ENCODE assay signal across 11 cellular contexts in genomic region chr2:217835931-217836881, GRCh38.
DNase-seq lines count a peak whose midpoint lies in the region; ATAC-seq, FAIRE-seq and TF ChIP-seq lines count a peak whose summit lies in the region.
"Had no signal": no experiment of that assay in that cellular context is flagged by ENCODE, and none has a peak within 500 bp of the region (broad histone marks: within the 10 kb centered on the region; RNA-seq: fewer than 3 reads in every experiment).

No MANE protein-coding gene starts in this region.

- no peak overlapping the region for H3K4me3 Mint-ChIP-seq in progenitor cell of endocrine pancreas (ENCODE audit: low read depth)

- intact Hi-C loops in HepG2 (cut with micrococcal nuclease; ENCODE audit: unreplicated experiment): no loop called here

- peak overlapping the region; percentile 79 to 97 for H3K27ac ChIP-seq in coronary artery
- H3K27ac ChIP-seq in HepG2 (ENCODE audit: extremely low read length, insufficient read depth, low read length): no peak overlapping the region
- peak overlapping the region; percentile 71 for H3K27ac ChIP-seq in temporal lobe (ENCODE audit: low read depth, low read length)
- no peak overlapping the region for H3K27ac ChIP-seq in MM.1S (ENCODE audit: low read length)

- H3K4me1 ChIP-seq in HepG2 (ENCODE audit: insufficient read depth, low read length): peaks cover 9% of the 10 kb centered on the region; the same call in 1 of the 2 replicates
- no peaks in the 10 kb centered on the region for H3K4me1 ChIP-seq in MM.1S (ENCODE audit: low read length)

- WGBS in HepG2 (ENCODE audit: low lambda C conversion rate): 93% methylated on average over 18 of the region's 18 CpGs

- TF ChIP-seq EP300 in HepG2 (IDR thresholded peaks at IDR 0.05; ENCODE audit: low read depth in 2 of 2, low read length in 2 of 2): no peak
- no peak for TF ChIP-seq EP300 in HepG2 (CRISPR knock-in tag; IDR thresholded peaks at IDR 0.05; ENCODE audit: borderline replicate concordance)

- TF ChIP-seq CTCF in coronary artery (IDR thresholded peaks at IDR 0.05) (no peak), HepG2 (CRISPR knock-in tag; IDR thresholded peaks at IDR 0.05) (no peak), progenitor cell of endocrine pancreas (IDR thresholded peaks at IDR 0.05; ENCODE audit: unreplicated experiment) (no peak), MM.1S (IDR thresholded peaks at IDR 0.05; ENCODE audit: low read length) (no peak)

- DNase-seq in MV-4-11 (lab: John Stamatoyannopoulos, UW) (peak; percentile 68), coronary artery (ENCODE audit: low spot score) (peak; percentile 92), HepG2 (ENCODE audit: low spot score) (no peak), progenitor cell of endocrine pancreas (ENCODE audit: low spot score, unreplicated experiment) (no peak), NCI-H187 (lab: John Stamatoyannopoulos, UW) (no peak), MM.1S (no peak)
- no peak for DNase-seq in activated naive CD4-positive, alpha-beta T cell treated with Interleukin-2 at 50 U/mL for 16 hours
- DNase-seq: activated T-cell treated with anti-CD3 and anti-CD28 coated beads for 4 hours had no signal

- CTCF ChIA-PET in HepG2 (lab: Yijun Ruan, JAX; ENCODE audit: low intra/inter-chr PET ratio, low total read pairs): no interaction called here

- H3K27me3 ChIP-seq in HepG2 (ENCODE audit: control insufficient read depth in 1 of 2, insufficient read depth in 2 of 2, low read length in 2 of 2) (no peaks in the 10 kb centered on the region), MM.1S (replicated peaks; ENCODE audit: insufficient read depth, low read length) (no peaks in the 10 kb centered on the region; the same call in 1 of the 2 replicates)

- BruUV-seq in HepG2 (replicated peaks; lab: Mats Ljungman, UMichigan): no TSS peak

- no peaks in the 10 kb centered on the region for H3K79me2 ChIP-seq in HepG2 (ENCODE audit: insufficient read depth, low read length)
- no peaks in the 10 kb centered on the region for H3K79me2 ChIP-seq in MM.1S (ENCODE audit: low read length)

- no peaks in the 10 kb centered on the region for H3K36me3 Mint-ChIP-seq in progenitor cell of endocrine pancreas (ENCODE audit: insufficient read depth)

- no peak overlapping the region for H3K9ac ChIP-seq in HepG2 (ENCODE audit: insufficient read depth, low read depth, low read length)
- H3K9ac ChIP-seq in MM.1S (ENCODE audit: low read length): no peak overlapping the region

- no peak for TF ChIP-seq POLR2A in HepG2 (IDR thresholded peaks at IDR 0.05; ENCODE audit: insufficient read depth in 1 of 2, low read depth in 2 of 2, low read length in 2 of 2)

- no peak for TF ChIP-seq RAD21 in HepG2 (CRISPR knock-in tag; IDR thresholded peaks at IDR 0.05)

- in situ Hi-C loops in HepG2 (cut with HindIII; ENCODE audit: extremely low pct_ligation_motif_present, low pct_unique_long_range_greater_than_20kb): no loop called here

- H3K4me3 ChIP-seq in coronary artery (no peak overlapping the region), HepG2 (replicated peaks in 1 of 3; ENCODE audit: insufficient read depth in 1 of 3, low read depth in 2 of 3, low read length in 3 of 3) (no peak overlapping the region), MM.1S (ENCODE audit: low read length) (no peak overlapping the region)
- H3K4me3 ChIP-seq: GM12878 had no signal

- H3K9me3 Mint-ChIP-seq in progenitor cell of endocrine pancreas (ENCODE audit: low read depth): no peaks in the 10 kb centered on the region

- H3K4me2 ChIP-seq in HepG2 (ENCODE audit: low read depth, low read length) (no peak overlapping the region), MM.1S (ENCODE audit: low read depth, low read length) (no peak overlapping the region)

- no peak overlapping the region for H2AFZ ChIP-seq in HepG2 (ENCODE audit: low read length)
- H2AFZ ChIP-seq in MM.1S (ENCODE audit: low read length): no peak overlapping the region

- H3F3A ChIP-seq in MM.1S (ENCODE audit: insufficient read depth, low read length): no peaks in the 10 kb centered on the region

- ATAC-seq in HepG2: no peak
- ATAC-seq: GM12878, PC-3 had no signal

- no peak for FAIRE-seq in HepG2 (lab: Jason Lieb, UNC)
- FAIRE-seq: GM12878 had no signal

- no peaks in the 10 kb centered on the region for H3K27me3 Mint-ChIP-seq in progenitor cell of endocrine pancreas

- H3K27ac Mint-ChIP-seq in progenitor cell of endocrine pancreas: no peak overlapping the region

- POLR2A ChIA-PET in HepG2 (lab: Yijun Ruan, JAX): no interaction called here

- H3K36me3 ChIP-seq in HepG2 (replicated peaks in 1 of 2; ENCODE audit: control insufficient read depth in 1 of 2, insufficient read depth in 2 of 2, low read length in 2 of 2) (peaks cover 14 to 28% of the 10 kb centered on the region in 2 experiments), MM.1S (replicated peaks; ENCODE audit: insufficient read depth, low read length) (no peaks in the 10 kb centered on the region)

- peaks cover 20% of the 10 kb centered on the region; the same call in 1 of the 2 replicates for H4K20me1 ChIP-seq in HepG2 (ENCODE audit: insufficient read depth, low read length)
- H4K20me1 ChIP-seq in MM.1S (ENCODE audit: insufficient read depth, low read length): no peaks in the 10 kb centered on the region

- H3K9me3 ChIP-seq in HepG2 (ENCODE audit: low read length) (no peaks in the 10 kb centered on the region), MM.1S (replicated peaks; ENCODE audit: insufficient read depth, low read length) (no peaks in the 10 kb centered on the region)

- H3K9me2 ChIP-seq in MM.1S (replicated peaks; ENCODE audit: insufficient read depth, low read length): no peaks in the 10 kb centered on the region

- peaks cover 16% of the 10 kb centered on the region for H3K4me1 Mint-ChIP-seq in progenitor cell of endocrine pancreas (ENCODE audit: low read depth)

TF ChIP-seq in HepG2, 621 proteins besides CTCF, POLR2A, EP300 and RAD21:
- TF ChIP-seq ZNF362 (CRISPR knock-in tag; IDR thresholded peaks at IDR 0.05; ENCODE audit: borderline replicate concordance) (no peak), ATM (IDR thresholded peaks at IDR 0.05; ENCODE audit: borderline replicate concordance) (no peak), MIER2 (CRISPR knock-in tag; IDR thresholded peaks at IDR 0.05) (no peak), AGO2 (optimal IDR thresholded peaks at IDR 0.05; ENCODE audit: low read depth, low read length) (peak; percentile 62), ZNF3 (CRISPR knock-in tag; IDR thresholded peaks at IDR 0.05) (no peak), MAZ (IDR thresholded peaks at IDR 0.05; ENCODE audit: borderline replicate concordance, low read depth, low read length) (no peak), MAZ (CRISPR knock-in tag; IDR thresholded peaks at IDR 0.05; ENCODE audit: low read depth) (0 out of 2 replicates have a peak, but pooled peaks have one; percentile 26)

Comparison
In these comparisons a context has a peak if more than half of its experiments do, and no peak if none do; other contexts are left out.
1. DNase-seq: peak in MV-4-11 (single experiment) and coronary artery (single experiment); none in HepG2 (single experiment), progenitor cell of endocrine pancreas (single experiment), NCI-H187 (0 of 2), activated naive CD4-positive, alpha-beta T cell treated with Interleukin-2 at 50 U/mL for 16 hours (single experiment) and MM.1S (single experiment).
2. H3K27ac ChIP-seq: peak in coronary artery (2 of 2) and temporal lobe (single experiment); none in HepG2 (single experiment) and MM.1S (single experiment).